11 cellular contexts compared by ENCODE assay signal in the genomic region with DNA sequence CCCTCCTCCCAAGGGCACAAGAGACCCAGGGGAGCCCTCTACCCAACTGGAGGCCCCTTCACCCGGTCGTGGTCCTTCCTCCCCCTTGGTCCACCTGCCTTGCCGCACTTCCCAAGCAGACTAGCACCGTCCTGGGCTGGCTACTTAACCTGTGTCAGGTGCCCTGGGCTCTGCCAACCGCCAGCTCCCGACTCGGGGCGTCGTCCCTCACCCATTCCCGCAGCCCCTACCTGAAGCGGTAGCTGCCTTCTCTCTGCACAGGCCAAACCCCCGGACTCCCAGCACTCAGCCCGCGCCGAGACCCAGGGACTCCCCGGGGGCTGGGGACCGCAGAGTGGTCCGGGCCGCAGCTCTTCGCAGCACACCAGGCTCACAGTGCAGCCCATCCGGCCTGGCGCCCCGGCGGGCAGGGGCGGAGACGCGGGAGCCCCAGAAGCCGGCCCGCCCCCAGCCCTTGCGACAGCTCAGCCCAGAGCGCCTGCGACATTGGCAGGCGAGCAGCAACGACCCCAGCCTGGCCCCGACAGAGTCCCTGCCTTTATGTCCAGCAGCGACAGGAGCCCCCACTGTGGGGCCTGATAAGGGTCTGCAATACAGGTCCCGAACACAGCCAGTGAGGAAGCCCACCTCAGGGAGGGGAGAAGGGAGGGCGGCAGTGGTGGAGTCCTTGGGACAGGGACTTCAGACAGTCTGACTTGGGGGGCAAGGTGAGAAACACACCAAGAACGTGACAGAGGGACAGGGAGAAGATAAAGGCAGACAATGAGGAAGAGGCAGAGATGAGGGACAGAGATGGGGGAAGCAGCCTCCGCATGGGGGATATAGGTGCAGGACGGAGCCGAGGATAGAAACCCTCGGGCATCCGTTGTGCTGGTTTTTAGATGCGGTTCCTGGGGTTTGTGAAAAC. TPM values are rescaled to one million over a fixed set of nuclear protein-coding genes. Genes with fewer than 3 reads are reported as not detected.
DNase-seq lines count a peak whose midpoint lies in the region; ATAC-seq, FAIRE-seq and TF ChIP-seq lines count a peak whose summit lies in the region.
"Had no signal": no experiment of that assay in that cellular context is flagged by ENCODE, and none has a peak within 500 bp of the region (broad histone marks: within the 10 kb centered on the region; RNA-seq: fewer than 3 reads in every experiment).

No MANE protein-coding gene starts in this region.

- H3K4me3 ChIP-seq in CD4-positive, CD25-positive, alpha-beta regulatory T cell (ENCODE audit: low read depth, low read length): peak overlapping the region; percentile 49
- peak overlapping the region; percentile 52 for H3K4me3 ChIP-seq in HL-60 (replicated peaks; ENCODE audit: insufficient read depth, low read length)
- no peak overlapping the region for H3K4me3 ChIP-seq in GM12878
- H3K4me3 ChIP-seq in mucosa of stomach (ENCODE audit: low read length): no peak overlapping the region
- H3K4me3 ChIP-seq in tibial nerve: peak overlapping the region in 2 of 4 donors; percentile 30 to 36

- H3K9me3 Mint-ChIP-seq in CD4-positive, CD25-positive, alpha-beta regulatory T cell: no peaks in the 10 kb centered on the region

- TF ChIP-seq POLR2A in GM12878 (IDR thresholded peaks at IDR 0.05; ENCODE audit: low read depth, low read length) (no peak), tibial nerve (IDR thresholded peaks at IDR 0.05) (no peak)

- SMC1A ChIA-PET in GM12878 (lab: Charles Lee; ENCODE audit: uncharacterized antibody, unreplicated experiment): interaction anchor here (1.8 kb wide), 1 partner anchor 247 kb away, joined by 11 read pairs; no protein-coding TSS in a partner anchor

- no peak for TF ChIP-seq RAD21 in GM12878 (IDR thresholded peaks at IDR 0.05; ENCODE audit: insufficient read depth, low read depth, low read length)

- no peak for FAIRE-seq in GM12878 (lab: Jason Lieb, UNC)
- FAIRE-seq: colon, G401.6 had no signal

- H3K27me3 Mint-ChIP-seq in CD4-positive, CD25-positive, alpha-beta regulatory T cell: peaks cover 4% of the 10 kb centered on the region

- H3K4me3 Mint-ChIP-seq in CD4-positive, CD25-positive, alpha-beta regulatory T cell: peak overlapping the region in 3 of 4 donors; percentile 59 to 81 (median 80)

- no peak overlapping the region for H3K27ac ChIP-seq in CD4-positive, CD25-positive, alpha-beta regulatory T cell (ENCODE audit: insufficient read depth, low read length, poor library complexity, severe bottlenecking)
- H3K27ac ChIP-seq in HL-60 (replicated peaks) (no peak overlapping the region), GM12878 (ENCODE audit: control insufficient read depth, insufficient read depth) (no peak overlapping the region), tibial nerve (no peak overlapping the region)

- in situ Hi-C loops in GM12878 (cut with MboI): no loop called here

- H3K36me3 Mint-ChIP-seq in CD4-positive, CD25-positive, alpha-beta regulatory T cell: no peaks in the 10 kb centered on the region

- peaks cover 0 to 11% (median 2%) of the 10 kb centered on the region in 4 donors for H3K4me1 Mint-ChIP-seq in CD4-positive, CD25-positive, alpha-beta regulatory T cell

- no peak for ATAC-seq in CD4-positive, CD25-positive, alpha-beta regulatory T cell (ENCODE audit: low read depth in 2 of 2)
- peak; percentile 23 for ATAC-seq in GM12878

- H3K4me1 ChIP-seq in CD4-positive, CD25-positive, alpha-beta regulatory T cell (ENCODE audit: control insufficient read depth, insufficient read depth, low read length, poor library complexity, severe bottlenecking): peaks cover 5% of the 10 kb centered on the region
- H3K4me1 ChIP-seq in GM12878 (ENCODE audit: control insufficient read depth, insufficient read depth, low read length) (peaks cover 25% of the 10 kb centered on the region), mucosa of stomach (ENCODE audit: control insufficient read depth, insufficient read depth, low read length) (peaks cover 18% of the 10 kb centered on the region), tibial nerve (peaks cover 0 to 26% (median 4%) of the 10 kb centered on the region in 4 donors)

- no peaks in the 10 kb centered on the region for H4K20me1 ChIP-seq in GM12878 (ENCODE audit: control insufficient read depth, insufficient read depth)

- no peaks in the 10 kb centered on the region for H3K9me3 ChIP-seq in CD4-positive, CD25-positive, alpha-beta regulatory T cell (ENCODE audit: control insufficient read depth in 2 of 2, low read length in 2 of 2)
- H3K9me3 ChIP-seq in GM12878 (replicated peaks; ENCODE audit: control insufficient read depth, insufficient read depth, low read length) (no peaks in the 10 kb centered on the region), mucosa of stomach (ENCODE audit: control insufficient read depth, low read length) (no peaks in the 10 kb centered on the region), tibial nerve (no peaks in the 10 kb centered on the region)

- H3K4me2 ChIP-seq in GM12878 (ENCODE audit: control insufficient read depth, insufficient read depth): peak overlapping the region; percentile 92

- CTCF ChIA-PET in GM12878 (lab: Yijun Ruan, JAX): interaction anchor here (0.8 to 3.4 kb wide), 12 partner anchors 7 to 256 kb away, joined by 3 to 31 read pairs (median 4); a partner anchor contains a TSS

- H2AFZ ChIP-seq in GM12878 (ENCODE audit: control insufficient read depth, low read depth, low read length): peak overlapping the region; percentile 85

- intact Hi-C loops in GM12878 (cut with micrococcal nuclease; ENCODE audit: unreplicated experiment): no loop called here

- no peaks in the 10 kb centered on the region for H3K27me3 ChIP-seq in CD4-positive, CD25-positive, alpha-beta regulatory T cell (ENCODE audit: control insufficient read depth, insufficient read depth, low read length)
- peaks cover 10% of the 10 kb centered on the region for H3K27me3 ChIP-seq in HL-60 (ENCODE audit: insufficient read depth, poor library complexity, severe bottlenecking)
- H3K27me3 ChIP-seq in GM12878 (replicated peaks in 1 of 2; ENCODE audit: control insufficient read depth in 2 of 2, insufficient read depth in 2 of 2, low read length in 1 of 2): no peaks in the 10 kb centered on the region; a peak in 1 of 4 replicates
- peaks cover 9% of the 10 kb centered on the region for H3K27me3 ChIP-seq in mucosa of stomach (ENCODE audit: control insufficient read depth, insufficient read depth, low read length)
- no peaks in the 10 kb centered on the region for H3K27me3 ChIP-seq in tibial nerve

- WGBS in GM12878 (ENCODE audit: insufficient coverage, insufficient replicate concordance, low lambda C conversion rate, missing lambda C conversion rate): 55% methylated on average over 35 of the region's 45 CpGs
- WGBS in tibial nerve, 2 donors: 37 to 53% methylated on average over 17 to 45 of the region's 45 CpGs

- H3K36me3 ChIP-seq in CD4-positive, CD25-positive, alpha-beta regulatory T cell (ENCODE audit: control insufficient read depth, insufficient read depth, low read length): no peaks in the 10 kb centered on the region
- no peaks in the 10 kb centered on the region for H3K36me3 ChIP-seq in GM12878 (ENCODE audit: control insufficient read depth in 2 of 2, insufficient read depth in 2 of 2, low read length in 1 of 2)
- no peaks in the 10 kb centered on the region for H3K36me3 ChIP-seq in mucosa of stomach (ENCODE audit: control insufficient read depth, insufficient read depth, low read length)
- no peaks in the 10 kb centered on the region for H3K36me3 ChIP-seq in tibial nerve

- H3K9ac ChIP-seq in GM12878 (ENCODE audit: control insufficient read depth, insufficient read depth, low read length) (no peak overlapping the region), mucosa of stomach (ENCODE audit: low read length) (peak overlapping the region; percentile 25)

- TF ChIP-seq CTCF in HL-60 (IDR thresholded peaks at IDR 0.05; ENCODE audit: insufficient read depth, low read length): no peak
- TF ChIP-seq CTCF in GM12878 (IDR thresholded peaks at IDR 0.05 in 2 of 3, conservative IDR thresholded peaks at IDR 0.05 in 1 of 3; ENCODE audit: control insufficient read depth in 2 of 3, extremely low read depth in 1 of 3, insufficient read depth in 1 of 3, low read depth in 3 of 3, low read length in 3 of 3): no peak
- no peak for TF ChIP-seq CTCF in tibial nerve (IDR thresholded peaks at IDR 0.05)

- no peaks in the 10 kb centered on the region for H3K79me2 ChIP-seq in GM12878 (ENCODE audit: control insufficient read depth, insufficient read depth, low read length)

- POLR2A ChIA-PET in GM12878 (lab: Charles Lee): no interaction called here

- DNase-seq in CD4-positive, CD25-positive, alpha-beta regulatory T cell: peak in 1 of 3 donors; percentile 12
- DNase-seq in HL-60 (ENCODE audit: low read depth in 1 of 2, low spot score in 1 of 2): peak in 1 of 2 experiments; percentile 44
- DNase-seq in GM12878 (ENCODE audit: low read depth, low spot score): no peak
- no peak for DNase-seq in kidney glomerular epithelial cell (lab: John Stamatoyannopoulos, UW)
- no peak for DNase-seq in tibial nerve (ENCODE audit: low spot score in 2 of 2)
- no peak for DNase-seq in A172 (ENCODE audit: low spot score)
- no peak for DNase-seq in GM19240 (ENCODE audit: insufficient read length, low spot score)

- TF ChIP-seq EP300 in GM12878 (IDR thresholded peaks at IDR 0.05; ENCODE audit: borderline replicate concordance in 1 of 2, control insufficient read depth in 1 of 2, low read depth in 2 of 2, low read length in 2 of 2) (no peak), tibial nerve (IDR thresholded peaks at IDR 0.05) (no peak)

- BruUV-seq in GM12878 (replicated peaks; lab: Mats Ljungman, UMichigan): no TSS peak

- peak overlapping the region in 1 of 3 donors; percentile 75 for H3K27ac Mint-ChIP-seq in CD4-positive, CD25-positive, alpha-beta regulatory T cell

- RAD21 ChIA-PET in GM12878 (lab: Charles Lee; ENCODE audit: unreplicated experiment): interaction anchor here (1.1 to 1.7 kb wide), 2 partner anchors 248 kb away, joined by 5 to 8 read pairs; no protein-coding TSS in a partner anchor

RNA-seq across cellular contexts. Expression of a gene that starts 31.0 kb away (rescaled TPM):
- total RNA-seq in CD4-positive, CD25-positive, alpha-beta regulatory T cell: 0.49 TPM
- polyA plus RNA-seq in CD4-positive, CD25-positive, alpha-beta regulatory T cell: not detected
- 11.5 and 12.1 TPM in 2 replicates for total RNA-seq in GM12878 (2013; cell fraction: nucleolus; rRNA removed)
- total RNA-seq in GM12878 (2014; rRNA removed): not detected in 2 replicates
- total RNA-seq in GM12878 (2014; rRNA removed; fragmentation: Illumina TruSeq; extraction: Trizol): not detected in 2 replicates
- total RNA-seq in GM12878 (2021): 0.44 and 0.80 TPM in 2 replicates
- 0.21 TPM for polyA plus RNA-seq in GM12878 (2011; ENCODE audit: low read depth)
- polyA plus RNA-seq in GM12878 (2011; rRNA removed): 0.05 and 0.06 TPM in 2 replicates
- polyA plus RNA-seq in GM12878 (2011; cell fraction: cytosol; rRNA removed): 0.07 and 0.08 TPM in 2 replicates
- polyA plus RNA-seq in GM12878 (2011; cell fraction: nucleus; rRNA removed): 0.47 and 0.75 TPM in 2 replicates
- 0.55 and 0.90 TPM in 2 replicates for polyA plus RNA-seq in GM12878 (2012)
- 0.06 TPM in 1 of 2 replicates, not detected in the other for polyA plus RNA-seq in GM12878 (2014; fragmentation: Illumina TruSeq; extraction: Trizol)
- polyA plus RNA-seq in GM12878 (2014; fragmentation: Nextera tagmentation; extraction: Ambion mirVana): not detected
- polyA plus RNA-seq in GM12878 (2014; rRNA removed): not detected in 2 replicates
- not detected for polyA plus RNA-seq in GM12878 (2016; fragmentation: Nextera tagmentation; extraction: Ambion mirVana)
- 0.88 and 1.8 TPM in 2 replicates for polyA minus RNA-seq in GM12878 (2011; rRNA and poly(A)+ RNA removed)
- polyA minus RNA-seq in GM12878 (2011; cell fraction: cytosol; rRNA and poly(A)+ RNA removed): 0.40 and 0.94 TPM in 2 replicates
- polyA minus RNA-seq in GM12878 (2011; cell fraction: nucleus; rRNA and poly(A)+ RNA removed): 1.1 and 1.4 TPM in 2 replicates
- 100 to 1,000 TPM; 461 to 648 (median 565) TPM for total RNA-seq in tibial nerve
- total RNA-seq in A172 (2014; rRNA removed; shearing (Covaris generic)): 1.6 and 1.7 TPM in 2 replicates

RNA-seq across cellular contexts. Expression of a gene that starts 35.2 kb away (rescaled TPM):
- total RNA-seq in CD4-positive, CD25-positive, alpha-beta regulatory T cell: 2.1 TPM
- polyA plus RNA-seq in CD4-positive, CD25-positive, alpha-beta regulatory T cell: under 1 TPM in 1 of 4 donors, not detected in 3; 0.15 TPM
- 2.5 and 4.4 TPM in 2 replicates for total RNA-seq in GM12878 (2013; cell fraction: nucleolus; rRNA removed)
- 0.65 and 1.2 TPM in 2 replicates for total RNA-seq in GM12878 (2014; rRNA removed)
- total RNA-seq in GM12878 (2014; rRNA removed; fragmentation: Illumina TruSeq; extraction: Trizol): 1.3 and 1.6 TPM in 2 replicates
- total RNA-seq in GM12878 (2021): 1.5 and 2.7 TPM in 2 replicates
- 3.5 TPM for polyA plus RNA-seq in GM12878 (2011; ENCODE audit: low read depth)
- 0.29 and 0.90 TPM in 2 replicates for polyA plus RNA-seq in GM12878 (2011; rRNA removed)
- polyA plus RNA-seq in GM12878 (2011; cell fraction: cytosol; rRNA removed): 0.51 and 0.60 TPM in 2 replicates
- 4.8 and 6.8 TPM in 2 replicates for polyA plus RNA-seq in GM12878 (2011; cell fraction: nucleus; rRNA removed)
- polyA plus RNA-seq in GM12878 (2012): 3.5 and 4.3 TPM in 2 replicates
- 0.91 and 0.92 TPM in 2 replicates for polyA plus RNA-seq in GM12878 (2014; fragmentation: Illumina TruSeq; extraction: Trizol)
- polyA plus RNA-seq in GM12878 (2014; fragmentation: Nextera tagmentation; extraction: Ambion mirVana): under 1 TPM; 0.05 to 0.14 TPM
- polyA plus RNA-seq in GM12878 (2014; rRNA removed): 1.6 and 2.7 TPM in 2 replicates
- under 1 TPM; 0.23 to 0.32 TPM for polyA plus RNA-seq in GM12878 (2016; fragmentation: Nextera tagmentation; extraction: Ambion mirVana)
- 0.44 and 2.4 TPM in 2 replicates for polyA minus RNA-seq in GM12878 (2011; rRNA and poly(A)+ RNA removed)
- not detected in 2 replicates for polyA minus RNA-seq in GM12878 (2011; cell fraction: cytosol; rRNA and poly(A)+ RNA removed)
- polyA minus RNA-seq in GM12878 (2011; cell fraction: nucleus; rRNA and poly(A)+ RNA removed): 1.2 and 4.2 TPM in 2 replicates
- not detected for total RNA-seq in tibial nerve
- total RNA-seq in A172 (2014; rRNA removed; shearing (Covaris generic)): not detected in 2 replicates
- total RNA-seq: lung microvascular endothelial cell had no signal

Comparison
In these comparisons a context has a peak if more than half of its experiments do, and no peak if none do; other contexts are left out.
1. H3K4me3 ChIP-seq: peak in CD4-positive, CD25-positive, alpha-beta regulatory T cell (single experiment) and HL-60 (single experiment); none in GM12878 (single experiment) and mucosa of stomach (single experiment).
2. RNA of a gene that starts 31.0 kb away (total RNA-seq): 461 to 648 TPM in tibial nerve; 1.6 to 1.7 TPM in A172, 0.49 TPM in CD4-positive, CD25-positive, alpha-beta regulatory T cell (single experiment) and 0.44 to 12.1 TPM in GM12878; every median in the first group is over 10 times any median in the second.